In genomic region chr4:38800366-38800765, GRCh38 we compare ENCODE assay signal across 1 cellular context.
TF ChIP-seq lines count a peak whose summit lies in the region.

No MANE protein-coding gene starts in this region.

TF ChIP-seq in GM12878, 131 proteins besides CTCF, POLR2A, EP300 and RAD21 (continued from another document):
- TF ChIP-seq POLR2AphosphoS5 (IDR thresholded peaks at IDR 0.05; ENCODE audit: low read length) (peak; percentile 49; the same call in 1 of the 2 replicates), RFX5 (IDR thresholded peaks at IDR 0.05; ENCODE audit: low read depth, low read length) (no peak), KAT2A (conservative IDR thresholded peaks at IDR 0.05; ENCODE audit: control insufficient read depth, low read depth, low read length) (no peak)
